Comparison of ENCODE assay signal across 19 cellular contexts in genomic region chr2:25234756-25235155, GRCh38.
A peak's percentile ranks its signal among the peaks of the same experiment; 100 is the strongest.
DNase-seq lines count a peak whose midpoint lies in the region; ATAC-seq and TF ChIP-seq lines count a peak whose summit lies in the region.
"Had no signal": no experiment of that assay in that cellular context is flagged by ENCODE, and none has a peak within 500 bp of the region (broad histone marks: within the 10 kb centered on the region; RNA-seq: fewer than 3 reads in every experiment).

No MANE protein-coding gene starts in this region.

- H3K4me3 Mint-ChIP-seq in endothelial cell (ENCODE audit: unreplicated experiment): peak overlapping the region; percentile 37
- H3K4me3 Mint-ChIP-seq in activated T-helper 17 cell treated with anti-CD3 and anti-CD28 coated beads, Interleukin-2, amount 50 U/mL, for 72 hours: no peak overlapping the region
- H3K4me3 Mint-ChIP-seq: naive B cell; stimulated activated memory B cell treated with anti-CD40 and anti-IgM and Interleukin-4, amounts not matched to agents 10 μg/mL and 1 μg/mL and 100 μg/mL, for 72 hours had no signal

- DNase-seq in NCI-H510A treated with DMSO at 0.1 percent for 48 hours (lab: John Stamatoyannopoulos, UW): peak; percentile 50
- no peak for DNase-seq in NCI-H510A (lab: John Stamatoyannopoulos, UW)
- peak; percentile 10 for DNase-seq in NCI-H1092 treated with DMSO at 0.1 percent for 48 hours (lab: John Stamatoyannopoulos, UW)
- DNase-seq in endothelial cell (ENCODE audit: low spot score): no peak
- peak; percentile 69 for DNase-seq in putamen (ENCODE audit: low spot score)
- no peak for DNase-seq in A172 (ENCODE audit: low spot score)
- DNase-seq: activated gamma-delta T cell, KG1, lower lobe of right lung, naive B cell, NCI-H1105, NCI-H524, T-helper 9 cell, upper lobe of right lung had no signal

- peaks cover 13% of the 10 kb centered on the region for H3K4me1 Mint-ChIP-seq in endothelial cell (ENCODE audit: unreplicated experiment)
- H3K4me1 Mint-ChIP-seq in activated T-helper 17 cell treated with anti-CD3 and anti-CD28 coated beads, Interleukin-2, amount 50 U/mL, for 72 hours: no peaks in the 10 kb centered on the region
- H3K4me1 Mint-ChIP-seq: stimulated activated memory B cell treated with anti-CD40 and anti-IgM and Interleukin-4, amounts not matched to agents 10 μg/mL and 1 μg/mL and 100 μg/mL, for 72 hours had no signal

- H3K27me3 Mint-ChIP-seq in endothelial cell (ENCODE audit: unreplicated experiment): peaks cover 5% of the 10 kb centered on the region
- no peaks in the 10 kb centered on the region for H3K27me3 Mint-ChIP-seq in activated T-helper 17 cell treated with anti-CD3 and anti-CD28 coated beads, Interleukin-2, amount 50 U/mL, for 72 hours
- H3K27me3 Mint-ChIP-seq: naive B cell; stimulated activated memory B cell treated with anti-CD40 and anti-IgM and Interleukin-4, amounts not matched to agents 10 μg/mL and 1 μg/mL and 100 μg/mL, for 72 hours had no signal

- peaks cover 33% of the 10 kb centered on the region for H3K36me3 Mint-ChIP-seq in endothelial cell (ENCODE audit: low read depth, unreplicated experiment)
- peaks cover 78% of the 10 kb centered on the region for H3K36me3 Mint-ChIP-seq in activated T-helper 17 cell treated with anti-CD3 and anti-CD28 coated beads, Interleukin-2, amount 50 U/mL, for 72 hours (ENCODE audit: low read depth)

- no peak for ATAC-seq in GM18502 (IDR thresholded peaks at IDR 0.05; ENCODE audit: poor library complexity, unreplicated experiment)
- ATAC-seq in activated T-helper 17 cell treated with anti-CD3 and anti-CD28 coated beads, Interleukin-2, amount 50 U/mL, for 72 hours (replicated peaks): no peak
- ATAC-seq: activated CD4-positive, CD25-positive, alpha-beta regulatory T cell treated with anti-CD3 and anti-CD28 coated beads, Interleukin-2, amount 50 U/mL, for 24 hours; HCT116; lower lobe of right lung; stimulated activated memory B cell treated with anti-CD40 and anti-IgM and Interleukin-4, amounts not matched to agents 10 μg/mL and 1 μg/mL and 100 μg/mL, for 72 hours; upper lobe of right lung had no signal

- H3K9me3 Mint-ChIP-seq in endothelial cell (ENCODE audit: unreplicated experiment): no peaks in the 10 kb centered on the region
- H3K9me3 Mint-ChIP-seq in activated T-helper 17 cell treated with anti-CD3 and anti-CD28 coated beads, Interleukin-2, amount 50 U/mL, for 72 hours: no peaks in the 10 kb centered on the region
- H3K9me3 Mint-ChIP-seq: naive B cell; stimulated activated memory B cell treated with anti-CD40 and anti-IgM and Interleukin-4, amounts not matched to agents 10 μg/mL and 1 μg/mL and 100 μg/mL, for 72 hours had no signal

- peak overlapping the region; percentile 86 for H3K27ac Mint-ChIP-seq in endothelial cell (ENCODE audit: unreplicated experiment)
- H3K27ac Mint-ChIP-seq in activated T-helper 17 cell treated with anti-CD3 and anti-CD28 coated beads, Interleukin-2, amount 50 U/mL, for 72 hours: no peak overlapping the region
- H3K27ac Mint-ChIP-seq: stimulated activated memory B cell treated with anti-CD40 and anti-IgM and Interleukin-4, amounts not matched to agents 10 μg/mL and 1 μg/mL and 100 μg/mL, for 72 hours had no signal

- TF ChIP-seq CTCF in endothelial cell (IDR thresholded peaks at IDR 0.05; ENCODE audit: unreplicated experiment): no peak

Comparison
In these comparisons a context has a peak if more than half of its experiments do, and no peak if none do; other contexts are left out.
1. DNase-seq: peak in NCI-H510A treated with DMSO at 0.1 percent for 48 hours (single experiment), NCI-H1092 treated with DMSO at 0.1 percent for 48 hours (single experiment) and putamen (single experiment); none in NCI-H510A (single experiment), endothelial cell (single experiment) and A172 (single experiment).